ENCODE assay signal across 12 cellular contexts in the genomic region with DNA sequence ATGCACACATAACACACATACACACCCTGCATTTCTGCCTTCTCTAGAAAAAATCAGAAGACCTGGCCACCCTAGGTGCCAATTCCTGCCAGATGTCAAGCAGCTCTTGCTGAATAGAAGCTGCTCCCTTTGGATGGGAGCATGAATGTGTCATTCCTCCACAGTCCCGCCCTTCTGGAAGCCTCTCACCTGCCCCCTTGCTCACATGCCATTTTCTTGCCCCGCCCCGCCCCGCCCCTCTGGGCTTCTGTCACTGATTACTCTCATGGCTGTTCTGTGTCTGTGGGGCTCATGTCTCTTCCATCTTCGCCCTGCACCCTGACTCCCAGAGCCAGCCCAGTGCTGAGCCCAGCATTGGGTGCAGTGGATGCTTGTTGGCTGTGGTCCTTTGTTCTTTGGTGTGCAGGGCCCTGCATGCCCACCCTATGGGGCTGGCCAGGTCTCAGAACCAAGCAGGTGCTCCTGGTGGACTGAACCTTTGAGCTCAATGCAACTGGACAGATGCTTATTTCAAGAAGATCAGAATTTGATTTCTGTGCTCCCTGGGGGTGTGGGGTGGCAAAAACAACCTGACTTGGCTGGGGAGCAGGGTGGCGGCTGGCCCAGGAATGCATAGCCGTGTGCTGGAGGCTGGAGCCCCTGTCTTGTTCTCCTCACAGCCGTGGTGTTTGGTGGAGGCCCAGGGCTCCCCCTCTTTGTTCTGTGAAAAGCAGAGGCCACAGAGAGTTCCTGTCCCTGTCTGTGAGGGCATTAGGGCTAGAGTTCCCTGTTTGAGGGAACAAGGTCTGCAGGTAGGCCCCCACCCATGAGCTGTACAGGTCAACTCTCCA.
DNase-seq lines count a peak whose midpoint lies in the region; ATAC-seq and TF ChIP-seq lines count a peak whose summit lies in the region.
"Had no signal": no experiment of that assay in that cellular context is flagged by ENCODE, and none has a peak within 500 bp of the region (broad histone marks: within the 10 kb centered on the region; RNA-seq: fewer than 3 reads in every experiment).

No MANE protein-coding gene starts in this region.

- H3K4me1 ChIP-seq in heart right ventricle: peaks cover 6 to 41% (median 27%) of the 10 kb centered on the region in 9 donors
- no peaks in the 10 kb centered on the region for H3K4me1 ChIP-seq in Peyer's patch
- H3K4me1 ChIP-seq in upper lobe of left lung: peaks cover 7 to 19% (median 12%) of the 10 kb centered on the region in 4 donors

- TF ChIP-seq CTCF in heart right ventricle (IDR thresholded peaks at IDR 0.05): no peak
- TF ChIP-seq CTCF in Peyer's patch (IDR thresholded peaks at IDR 0.05): no peak
- no peak for TF ChIP-seq CTCF in upper lobe of left lung (IDR thresholded peaks at IDR 0.05)

- H3K27me3 ChIP-seq in heart right ventricle (peaks cover 0 to 3% (median 0%) of the 10 kb centered on the region in 7 donors), Peyer's patch (no peaks in the 10 kb centered on the region), upper lobe of left lung (no peaks in the 10 kb centered on the region)

- no peaks in the 10 kb centered on the region for H3K36me3 ChIP-seq in heart right ventricle
- H3K36me3 ChIP-seq in Peyer's patch: no peaks in the 10 kb centered on the region
- H3K36me3 ChIP-seq in upper lobe of left lung: no peaks in the 10 kb centered on the region

- no peak overlapping the region for H3K4me3 ChIP-seq in heart right ventricle
- H3K4me3 ChIP-seq in Peyer's patch: no peak overlapping the region
- H3K4me3 ChIP-seq in upper lobe of left lung: no peak overlapping the region

- TF ChIP-seq POLR2A in Peyer's patch (IDR thresholded peaks at IDR 0.05) (no peak), upper lobe of left lung (IDR thresholded peaks at IDR 0.05) (no peak)

- intact Hi-C loops in Right ventricle myocardium inferior (cut with DNase I): no loop called here
- intact Hi-C loops in heart right ventricle (cut with DNase I): no loop called here

- H3K9me3 ChIP-seq in heart right ventricle (no peaks in the 10 kb centered on the region), Peyer's patch (no peaks in the 10 kb centered on the region), upper lobe of left lung (no peaks in the 10 kb centered on the region)

- WGBS in heart right ventricle, 2 donors: 81 to 83% methylated on average over 8 of the region's 8 CpGs
- 83 to 90% methylated on average over 5 to 7 of the region's 8 CpGs for WGBS in upper lobe of left lung, 2 donors

- TF ChIP-seq EP300 in upper lobe of left lung (IDR thresholded peaks at IDR 0.05): no peak

- ATAC-seq in Right ventricle myocardium inferior (no peak), heart right ventricle (no peak), upper lobe of left lung (ENCODE audit: low FRiP score in 2 of 2) (no peak), GM19467 (IDR thresholded peaks at IDR 0.05; ENCODE audit: unreplicated experiment) (no peak), HG03039 (IDR thresholded peaks at IDR 0.05; ENCODE audit: unreplicated experiment) (no peak)
- ATAC-seq: effector memory CD8-positive, alpha-beta T cell had no signal

- H3K27ac ChIP-seq in heart right ventricle (peak overlapping the region in 1 of 10 donors; percentile 80), Peyer's patch (no peak overlapping the region), upper lobe of left lung (no peak overlapping the region)

- DNase-seq in Right ventricle myocardium inferior (ENCODE audit: missing footprints): peak; percentile 58
- no peak for DNase-seq in heart right ventricle
- DNase-seq in Peyer's patch: peak in 2 of 3 donors; percentile 59 to 63
- DNase-seq in islet precursor cell: peak; percentile 79
- DNase-seq in upper lobe of left lung: peak; percentile 35 to 84
- no peak for DNase-seq in SW 1271 (lab: John Stamatoyannopoulos, UW)
- DNase-seq: activated T-cell treated with anti-CD3 and anti-CD28 coated beads for 4 hours; effector memory CD8-positive, alpha-beta T cell; EL; NCI-H187 had no signal

Comparison
In these comparisons a context has a peak if more than half of its experiments do, and no peak if none do; other contexts are left out.
1. DNase-seq: peak in Right ventricle myocardium inferior (single experiment), Peyer's patch (2 of 3), islet precursor cell (single experiment) and upper lobe of left lung (2 of 2); none in heart right ventricle (0 of 2) and SW 1271 (0 of 2).